ENCODE assay signal across 19 cellular contexts in the genomic region with DNA sequence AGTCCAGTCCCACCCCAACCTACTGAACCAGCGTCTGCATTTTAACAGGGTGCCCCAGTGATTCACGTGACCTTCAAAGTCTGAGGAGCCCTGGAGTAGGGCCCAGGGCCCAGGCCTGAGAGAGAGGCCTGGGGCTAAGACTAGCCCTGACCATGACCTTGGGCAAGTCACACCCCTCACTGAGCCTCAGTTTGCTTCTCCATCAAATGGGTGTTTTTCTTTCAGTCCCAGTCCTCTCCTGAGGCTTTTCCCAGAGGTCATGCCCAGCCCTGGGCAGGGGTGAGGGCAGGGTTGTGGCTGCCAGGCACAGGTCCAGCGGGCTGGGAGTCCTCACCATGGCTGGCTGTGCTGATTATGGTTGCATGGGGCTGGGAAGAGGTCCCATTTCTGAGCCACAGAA. TPM values are rescaled to one million over a fixed set of nuclear protein-coding genes. Genes with fewer than 3 reads are reported as not detected.
"Had no signal": no experiment of that assay in that cellular context is flagged by ENCODE, and none has a peak within 500 bp of the region (broad histone marks: within the 10 kb centered on the region; RNA-seq: fewer than 3 reads in every experiment).

No MANE protein-coding gene starts in this region.

- H3K27me3 ChIP-seq: right atrium auricular region had no signal

- H3K27ac ChIP-seq: coronary artery, right atrium auricular region, thoracic aorta had no signal

- H3K4me3 ChIP-seq: coronary artery, mucosa of descending colon, right atrium auricular region, thoracic aorta had no signal

- H3K9me3 ChIP-seq: mucosa of descending colon, right atrium auricular region, thoracic aorta had no signal

- DNase-seq: activated CD4-positive, CD25-positive, alpha-beta regulatory T cell treated with anti-CD3 and anti-CD28 coated beads, Interleukin-2, amount 50 U/mL, for 72 hours; activated naive CD4-positive, alpha-beta T cell; activated naive CD8-positive, alpha-beta T cell treated with anti-CD3 and anti-CD28 coated beads, Interleukin-2, amount 10 ng/mL, durations not matched to agents 7 days and 5 days; activated T-cell treated with anti-CD3 and anti-CD28 coated beads for 4 hours; central memory CD4-positive, alpha-beta T cell; effector CD4-positive, alpha-beta T cell; mammary epithelial cell; mucosa of descending colon; naive thymus-derived CD4-positive, alpha-beta T cell; posterior cingulate gyrus; T-helper 1 cell; T1000 had no signal

- ATAC-seq: left lobe of liver; mucosa of descending colon; naive thymus-derived CD4-positive, alpha-beta T cell had no signal

- FAIRE-seq: keratinocyte had no signal

RNA-seq across cellular contexts. Expression of gene GALR3, which starts 48.5 kb away (rescaled TPM):
- total RNA-seq: activated CD8-positive, alpha-beta memory T cell treated with anti-CD3 and anti-CD28 coated beads for 36 hours; activated naive CD8-positive, alpha-beta T cell treated with anti-CD3 and anti-CD28 coated beads, Interleukin-2, amount 10 ng/mL, durations not matched to agents 7 days and 5 days; mammary epithelial cell; mucosa of descending colon; naive thymus-derived CD4-positive, alpha-beta T cell; right atrium auricular region; thoracic aorta; ureter had no signal
- polyA plus RNA-seq: keratinocyte; mammary epithelial cell; naive thymus-derived CD4-positive, alpha-beta T cell had no signal
